1 cellular context compared by ENCODE assay signal in the genomic region with DNA sequence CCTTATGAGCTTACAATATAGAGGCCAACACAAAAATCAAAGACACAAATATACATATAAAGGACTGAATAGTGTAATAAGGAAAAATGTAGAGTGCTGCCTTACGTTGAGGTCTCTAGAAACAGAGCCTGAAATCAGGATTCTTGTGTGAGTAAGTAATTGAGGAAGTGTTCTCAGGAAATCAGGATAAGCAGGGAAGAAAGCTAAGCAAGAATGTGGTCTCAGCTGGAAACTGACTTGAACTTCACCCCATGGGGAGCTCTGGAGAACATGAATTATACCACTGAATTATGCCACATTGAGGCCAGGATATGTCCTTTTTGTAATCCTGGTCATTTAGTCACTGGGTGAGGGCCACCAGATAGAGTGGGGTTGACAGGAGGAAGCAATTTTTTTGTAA.
TF ChIP-seq lines count a peak whose summit lies in the region.

No MANE protein-coding gene starts in this region.

TF ChIP-seq in H1, 55 proteins besides CTCF, POLR2A, EP300 and RAD21:
- no peak for TF ChIP-seq EGR1 (IDR thresholded peaks at IDR 0.05; ENCODE audit: borderline replicate concordance, low read depth, low read length)
- no peak for TF ChIP-seq JUND (IDR thresholded peaks at IDR 0.05; ENCODE audit: low read length)
- no peak for TF ChIP-seq CHD1 (IDR thresholded peaks at IDR 0.05; ENCODE audit: low read depth, low read length)
TF ChIP-seq in H1: peak in this region for 0.
